10 cellular contexts compared by ENCODE assay signal in genomic region chr7:150450491-150450992, GRCh38. TPM values are rescaled to one million over a fixed set of nuclear protein-coding genes. Genes with fewer than 3 reads are reported as not detected.
DNase-seq lines count a peak whose midpoint lies in the region; ATAC-seq and TF ChIP-seq lines count a peak whose summit lies in the region.
"Had no signal": no experiment of that assay in that cellular context is flagged by ENCODE, and none has a peak within 500 bp of the region (broad histone marks: within the 10 kb centered on the region; RNA-seq: fewer than 3 reads in every experiment).

TSS of gene GIMAP8 (plus strand) at chr7:150450630. CDS start at chr7:150466699, 16,069 bp downstream.

- no peak for TF ChIP-seq CTCF in endothelial cell (IDR thresholded peaks at IDR 0.05; ENCODE audit: unreplicated experiment)

- H3K27me3 Mint-ChIP-seq in endothelial cell (ENCODE audit: unreplicated experiment): peaks cover 9% of the 10 kb centered on the region

- H3K27ac Mint-ChIP-seq in endothelial cell (ENCODE audit: unreplicated experiment): peak within 1 kb of the TSS; percentile 94

- peaks cover 74% of the 10 kb centered on the region for H3K4me1 Mint-ChIP-seq in endothelial cell (ENCODE audit: unreplicated experiment)

- peak; percentile 58 for DNase-seq in activated T-cell treated with anti-CD3 and anti-CD28 coated beads for 1 hour (ENCODE audit: low read depth)
- DNase-seq in activated T-cell treated with anti-CD3 and anti-CD28 coated beads for 4 hours: no peak
- peak; percentile 60 for DNase-seq in activated CD4-positive, alpha-beta T cell treated with anti-CD3 and anti-CD28 coated beads for 1 hour
- peak; percentile 64 for DNase-seq in endothelial cell (ENCODE audit: low spot score)
- peak; percentile 68 for DNase-seq in sciatic nerve (ENCODE audit: low spot score)
- DNase-seq in NCI-H128 (lab: John Stamatoyannopoulos, UW; ENCODE audit: unreplicated experiment): no peak
- no peak for DNase-seq in NCI-H2196 treated with DMSO at 0.1 percent for 48 hours (lab: John Stamatoyannopoulos, UW; ENCODE audit: unreplicated experiment)

- H3K36me3 Mint-ChIP-seq in endothelial cell (ENCODE audit: low read depth, unreplicated experiment): peaks cover 45% of the 10 kb centered on the region

- H3K4me3 Mint-ChIP-seq in endothelial cell (ENCODE audit: unreplicated experiment): peak within 1 kb of the TSS; percentile 98
- H3K4me3 Mint-ChIP-seq: neural crest cell had no signal

- peak; percentile 84 for ATAC-seq in sciatic nerve
- no peak for ATAC-seq in GM21528 (IDR thresholded peaks at IDR 0.05; ENCODE audit: low FRiP score, unreplicated experiment)

- intact Hi-C loops in sciatic nerve (cut with DNase I): no loop called here

- peaks cover 12% of the 10 kb centered on the region for H3K9me3 Mint-ChIP-seq in endothelial cell (ENCODE audit: unreplicated experiment)

RNA-seq across cellular contexts. Expression of gene GIMAP8, which starts in this region (rescaled TPM):
- total RNA-seq in endothelial cell (ENCODE audit: unreplicated experiment) (143 TPM), sciatic nerve (22.4 TPM)
- total RNA-seq: neural crest cell, SK-MEL-5 had no signal

Comparison
In these comparisons a context has a peak if more than half of its experiments do, and no peak if none do; other contexts are left out.
1. DNase-seq: peak in activated T-cell treated with anti-CD3 and anti-CD28 coated beads for 1 hour (single experiment), activated CD4-positive, alpha-beta T cell treated with anti-CD3 and anti-CD28 coated beads for 1 hour (single experiment), endothelial cell (single experiment) and sciatic nerve (single experiment); none in activated T-cell treated with anti-CD3 and anti-CD28 coated beads for 4 hours (single experiment), NCI-H128 (single experiment) and NCI-H2196 treated with DMSO at 0.1 percent for 48 hours (single experiment).